In genomic region chr6:39725632-39725997, GRCh38 we compare ENCODE assay signal across 9 cellular contexts. TPM values are rescaled to one million over a fixed set of nuclear protein-coding genes. Genes with fewer than 3 reads are reported as not detected.
A peak's percentile ranks its signal among the peaks of the same experiment; 100 is the strongest.
DNase-seq lines count a peak whose midpoint lies in the region; ATAC-seq, FAIRE-seq and TF ChIP-seq lines count a peak whose summit lies in the region.
"Had no signal": no experiment of that assay in that cellular context is flagged by ENCODE, and none has a peak within 500 bp of the region (broad histone marks: within the 10 kb centered on the region; RNA-seq: fewer than 3 reads in every experiment).

No MANE protein-coding gene starts in this region.

- H3K27ac Mint-ChIP-seq in activated naive CD8-positive, alpha-beta T cell treated with anti-CD3 and anti-CD28 coated beads, Interleukin-2, amount 10 ng/mL, durations not matched to agents 7 days and 5 days = no peak overlapping the region
- H3K27ac Mint-ChIP-seq in activated CD4-positive, alpha-beta memory T cell treated with anti-CD3 and anti-CD28 coated beads, Interleukin-2, amount 10 ng/mL, durations not matched to agents 7 days and 5 days = no peak overlapping the region

- H3K9me3 Mint-ChIP-seq in activated naive CD8-positive, alpha-beta T cell treated with anti-CD3 and anti-CD28 coated beads, Interleukin-2, amount 10 ng/mL, durations not matched to agents 7 days and 5 days = no peaks in the 10 kb centered on the region
- no peaks in the 10 kb centered on the region for H3K9me3 Mint-ChIP-seq in activated CD4-positive, alpha-beta memory T cell treated with anti-CD3 and anti-CD28 coated beads, Interleukin-2, amount 10 ng/mL, durations not matched to agents 7 days and 5 days

- WGBS in SK-N-SH (ENCODE audit: low lambda C conversion rate) = 63% methylated on average over 14 of the region's 14 CpGs
- 60 to 75% (median 62%) methylated on average over 14 of the region's 14 CpGs for WGBS in stomach, 5 donors

- H2AFZ ChIP-seq in SK-N-SH (ENCODE audit: low read depth) = peak overlapping the region; percentile 94

- peak overlapping the region; percentile 95 for H3K4me2 ChIP-seq in SK-N-SH

- no peaks in the 10 kb centered on the region for H3K9me3 ChIP-seq in SK-N-SH
- H3K9me3 ChIP-seq in stomach = no peaks in the 10 kb centered on the region

- no peak overlapping the region for H3K9ac ChIP-seq in SK-N-SH

- H3K4me3 ChIP-seq in SK-N-SH (ENCODE audit: low read depth in 2 of 2, low read length in 1 of 2) (peak overlapping the region; percentile 71 to 77; a peak in 3 of 4 replicates), kidney epithelial cell (ENCODE audit: low read depth, low read length) (peak overlapping the region; percentile 84), stomach (peak overlapping the region; percentile 76 to 97 (median 90))

- no peaks in the 10 kb centered on the region for H3K36me3 Mint-ChIP-seq in activated naive CD8-positive, alpha-beta T cell treated with anti-CD3 and anti-CD28 coated beads, Interleukin-2, amount 10 ng/mL, durations not matched to agents 7 days and 5 days
- no peaks in the 10 kb centered on the region for H3K36me3 Mint-ChIP-seq in activated CD4-positive, alpha-beta memory T cell treated with anti-CD3 and anti-CD28 coated beads, Interleukin-2, amount 10 ng/mL, durations not matched to agents 7 days and 5 days (ENCODE audit: low read depth)

- no peaks in the 10 kb centered on the region for H3K27me3 ChIP-seq in SK-N-SH (ENCODE audit: insufficient read depth)
- no peaks in the 10 kb centered on the region for H3K27me3 ChIP-seq in kidney epithelial cell (ENCODE audit: control insufficient read depth, insufficient read depth, low read length)
- no peaks in the 10 kb centered on the region for H3K27me3 ChIP-seq in stomach
- H3K27me3 ChIP-seq: cardiac muscle cell had no signal

- H3F3A ChIP-seq in SK-N-SH (replicated peaks; ENCODE audit: insufficient read depth) = no peaks in the 10 kb centered on the region

- no peaks in the 10 kb centered on the region for H4K20me1 ChIP-seq in SK-N-SH (ENCODE audit: insufficient read depth)

- peak overlapping the region; percentile 91 for H3K4me3 Mint-ChIP-seq in activated naive CD8-positive, alpha-beta T cell treated with anti-CD3 and anti-CD28 coated beads, Interleukin-2, amount 10 ng/mL, durations not matched to agents 7 days and 5 days
- no peak overlapping the region for H3K4me3 Mint-ChIP-seq in activated CD4-positive, alpha-beta memory T cell treated with anti-CD3 and anti-CD28 coated beads, Interleukin-2, amount 10 ng/mL, durations not matched to agents 7 days and 5 days

- peaks cover 6% of the 10 kb centered on the region for H3K27me3 Mint-ChIP-seq in activated naive CD8-positive, alpha-beta T cell treated with anti-CD3 and anti-CD28 coated beads, Interleukin-2, amount 10 ng/mL, durations not matched to agents 7 days and 5 days
- H3K27me3 Mint-ChIP-seq in activated CD4-positive, alpha-beta memory T cell treated with anti-CD3 and anti-CD28 coated beads, Interleukin-2, amount 10 ng/mL, durations not matched to agents 7 days and 5 days = peaks cover 2% of the 10 kb centered on the region

- FAIRE-seq in H54 (lab: Jason Lieb, UNC) = no peak

- intact Hi-C loops in stomach (cut with DNase I; ENCODE audit: low total_unique reads) = no loop called here

- TF ChIP-seq POLR2A in stomach (IDR thresholded peaks at IDR 0.05) = no peak
- TF ChIP-seq POLR2A in H54 (IDR thresholded peaks at IDR 0.05; ENCODE audit: low read depth, low read length) = no peak

- POLR2A ChIA-PET in SK-N-SH (lab: Yijun Ruan, JAX) = interaction anchor here (1.4 kb wide), 1 partner anchor 19 kb away, joined by 4 read pairs; no protein-coding TSS in a partner anchor
- POLR2A ChIA-PET in activated naive CD8-positive, alpha-beta T cell treated with anti-CD3 and anti-CD28 coated beads, Interleukin-2, amount 10 ng/mL, durations not matched to agents 7 days and 5 days (lab: Charles Lee) = no interaction called here
- POLR2A ChIA-PET in activated CD4-positive, alpha-beta memory T cell treated with anti-CD3 and anti-CD28 coated beads, Interleukin-2, amount 10 ng/mL, durations not matched to agents 7 days and 5 days (lab: Charles Lee) = no interaction called here

- H3K79me2 ChIP-seq in SK-N-SH (ENCODE audit: insufficient read depth) = no peaks in the 10 kb centered on the region

- ATAC-seq in SK-N-SH treated with all-trans-retinoic acid at 6 μM for 48 hours (no peak), GM21447 (IDR thresholded peaks at IDR 0.05; ENCODE audit: unreplicated experiment) (no peak)
- ATAC-seq in activated naive CD8-positive, alpha-beta T cell treated with anti-CD3 and anti-CD28 coated beads, Interleukin-2, amount 10 ng/mL, durations not matched to agents 7 days and 5 days (ENCODE audit: low read depth) = no peak

- H3K27ac ChIP-seq in SK-N-SH (ENCODE audit: low read depth in 2 of 2, low read length in 1 of 2) (no peak overlapping the region), stomach (peak overlapping the region in 3 of 5 donors; percentile 22 to 80 (median 79))
- H3K27ac ChIP-seq: cardiac muscle cell had no signal

- no peaks in the 10 kb centered on the region for H3K9me2 ChIP-seq in SK-N-SH

- no peak for TF ChIP-seq CTCF in SK-N-SH (IDR thresholded peaks at IDR 0.05)
- TF ChIP-seq CTCF in kidney epithelial cell (IDR thresholded peaks at IDR 0.05; ENCODE audit: insufficient read depth, low read length, poor library complexity, severe bottlenecking) = no peak
- no peak for TF ChIP-seq CTCF in stomach (IDR thresholded peaks at IDR 0.05)

- H3K4me1 ChIP-seq in SK-N-SH (ENCODE audit: control insufficient read depth in 1 of 2, insufficient read depth in 2 of 2, low read depth in 1 of 2, low read length in 1 of 2) (peaks cover 0 to 7% of the 10 kb centered on the region in 2 experiments; a peak in 2 of 4 replicates), stomach (peaks cover 0 to 15% (median 10%) of the 10 kb centered on the region in 4 donors)

- peaks cover 4% of the 10 kb centered on the region for H3K4me1 Mint-ChIP-seq in activated naive CD8-positive, alpha-beta T cell treated with anti-CD3 and anti-CD28 coated beads, Interleukin-2, amount 10 ng/mL, durations not matched to agents 7 days and 5 days
- peaks cover 2% of the 10 kb centered on the region for H3K4me1 Mint-ChIP-seq in activated CD4-positive, alpha-beta memory T cell treated with anti-CD3 and anti-CD28 coated beads, Interleukin-2, amount 10 ng/mL, durations not matched to agents 7 days and 5 days

- no peak for TF ChIP-seq RAD21 in SK-N-SH (IDR thresholded peaks at IDR 0.05; ENCODE audit: low read length)

- DNase-seq in SK-N-SH (no peak), kidney epithelial cell (ENCODE audit: low read depth) (no peak), stomach (no peak), H54 (ENCODE audit: insufficient read length, low spot score) (no peak)
- DNase-seq in activated naive CD8-positive, alpha-beta T cell treated with anti-CD3 and anti-CD28 coated beads, Interleukin-2, amount 10 ng/mL, durations not matched to agents 7 days and 5 days = no peak
- no peak for DNase-seq in activated CD4-positive, alpha-beta memory T cell treated with anti-CD3 and anti-CD28 coated beads, Interleukin-2, amount 10 ng/mL, durations not matched to agents 7 days and 5 days

- CTCF ChIA-PET in SK-N-SH (lab: Yijun Ruan, JAX) = interaction anchor here (1.0 to 1.3 kb wide), 3 partner anchors 12 to 364 kb away, joined by 3 to 4 read pairs (median 4); no protein-coding TSS in a partner anchor
- CTCF ChIA-PET in activated CD4-positive, alpha-beta memory T cell treated with anti-CD3 and anti-CD28 coated beads, Interleukin-2, amount 10 ng/mL, durations not matched to agents 7 days and 5 days (lab: Charles Lee) = no interaction called here

- no peaks in the 10 kb centered on the region for H3K36me3 ChIP-seq in SK-N-SH (replicated peaks in 1 of 2; ENCODE audit: control insufficient read depth in 1 of 2, insufficient read depth in 2 of 2, low read length in 1 of 2)
- H3K36me3 ChIP-seq in kidney epithelial cell (ENCODE audit: control insufficient read depth, insufficient read depth, low read length) = no peaks in the 10 kb centered on the region
- H3K36me3 ChIP-seq in stomach = no peaks in the 10 kb centered on the region
- H3K36me3 ChIP-seq: cardiac muscle cell had no signal

- TF ChIP-seq EP300 in SK-N-SH (IDR thresholded peaks at IDR 0.05; ENCODE audit: borderline replicate concordance in 1 of 2, low read depth in 1 of 2, low read length in 1 of 2) (no peak), stomach (IDR thresholded peaks at IDR 0.05) (no peak)

TF ChIP-seq in SK-N-SH, 30 proteins besides CTCF, POLR2A, EP300 and RAD21:
- TF ChIP-seq MAX (IDR thresholded peaks at IDR 0.05; ENCODE audit: low read depth) = 0 out of 2 replicates have a peak, but pooled peaks have one; percentile 44
- no peak for TF ChIP-seq RCOR1 (IDR thresholded peaks at IDR 0.05; ENCODE audit: low read length)

TF ChIP-seq in SK-N-SH treated with all-trans-retinoic acid at 6 μM for 48 hours, 23 proteins besides CTCF, POLR2A, EP300 and RAD21 (continues in another document):
- TF ChIP-seq TCF4 (CRISPR knock-in tag; IDR thresholded peaks at IDR 0.05; ENCODE audit: borderline replicate concordance) = no peak
- no peak for TF ChIP-seq ISL1 (CRISPR knock-in tag; IDR thresholded peaks at IDR 0.05)
- TF ChIP-seq CREB5 (CRISPR knock-in tag; IDR thresholded peaks at IDR 0.05; ENCODE audit: low read depth) = no peak
- TF ChIP-seq SNAI2 (CRISPR knock-in tag; IDR thresholded peaks at IDR 0.05) = no peak
- TF ChIP-seq ARNTL (CRISPR knock-in tag; IDR thresholded peaks at IDR 0.05; ENCODE audit: borderline replicate concordance, low read depth) = no peak
- no peak for TF ChIP-seq OSR1 (CRISPR knock-in tag; IDR thresholded peaks at IDR 0.05)
- TF ChIP-seq ZNF70 (CRISPR knock-in tag; IDR thresholded peaks at IDR 0.05) = no peak

RNA-seq across cellular contexts. Expression of gene KIF6, which starts 0.4 kb away (rescaled TPM):
- polyA plus RNA-seq in SK-N-SH (2012; rRNA removed) (0.13 and 0.18 TPM in 2 replicates), stomach (under 1 TPM in 2 of 3 donors, not detected in 1; 0.25 to 0.37 TPM)
- polyA plus RNA-seq in SK-N-SH (2012; cell fraction: cytosol; rRNA removed) = 0.13 and 0.30 TPM in 2 replicates
- polyA plus RNA-seq in SK-N-SH (2012; cell fraction: nucleus; rRNA removed) = 0.08 and 0.12 TPM in 2 replicates
- not detected for total RNA-seq in activated naive CD8-positive, alpha-beta T cell treated with anti-CD3 and anti-CD28 coated beads, Interleukin-2, amount 10 ng/mL, durations not matched to agents 7 days and 5 days
- total RNA-seq in kidney epithelial cell (0.33 and 0.68 TPM in 2 replicates), stomach (1 to 10 TPM in 2 of 5 donors, under 1 TPM in 1, not detected in 2; 0.37 to 9.8 (median 1.4) TPM)
- not detected for total RNA-seq in activated CD4-positive, alpha-beta memory T cell treated with anti-CD3 and anti-CD28 coated beads, Interleukin-2, amount 10 ng/mL, durations not matched to agents 7 days and 5 days

Comparison
In these comparisons a context has a peak if more than half of its experiments do, and no peak if none do; other contexts are left out.
1. H3K27ac ChIP-seq: peak in stomach (3 of 5); none in SK-N-SH (0 of 2).
2. Peak in every context shown above with its lines, with median percentiles within 50 percentile points of each other: H3K4me3 ChIP-seq.